ENCODE assay signal across 8 cellular contexts in genomic region chr6:140774080-140774505, GRCh38.
A peak's percentile ranks its signal among the peaks of the same experiment; 100 is the strongest.
DNase-seq lines count a peak whose midpoint lies in the region; ATAC-seq and TF ChIP-seq lines count a peak whose summit lies in the region.

No MANE protein-coding gene starts in this region.

- H3K9me3 Mint-ChIP-seq in activated CD8-positive, alpha-beta T cell treated with anti-CD3 and anti-CD28 coated beads for 36 hours = peaks cover 5% of the 10 kb centered on the region

- H3K9me3 ChIP-seq in liver (ENCODE audit: control insufficient read depth in 4 of 4, low read length in 3 of 4) (no peaks in the 10 kb centered on the region), Peyer's patch (no peaks in the 10 kb centered on the region), BE2C (no peaks in the 10 kb centered on the region)

- H3K4me3 Mint-ChIP-seq in activated CD8-positive, alpha-beta T cell treated with anti-CD3 and anti-CD28 coated beads for 36 hours = no peak overlapping the region

- TF ChIP-seq RAD21 in liver (IDR thresholded peaks at IDR 0.05) = no peak

- POLR2A ChIA-PET in activated CD8-positive, alpha-beta T cell treated with anti-CD3 and anti-CD28 coated beads for 36 hours (lab: Charles Lee) = interaction anchor here (0.5 to 0.6 kb wide), 2 partner anchors 669 to 1047 kb away, joined by 3 read pairs; no protein-coding TSS in a partner anchor

- intact Hi-C loops in activated CD8-positive, alpha-beta T cell treated with anti-CD3 and anti-CD28 coated beads for 36 hours (cut with micrococcal nuclease) = no loop called here
- intact Hi-C loops in lower leg skin (cut with DNase I; ENCODE audit: low total_unique reads) = no loop called here

- H3K4me1 Mint-ChIP-seq in activated CD8-positive, alpha-beta T cell treated with anti-CD3 and anti-CD28 coated beads for 36 hours (ENCODE audit: low read depth) = peaks cover 9% of the 10 kb centered on the region

- peaks cover 9% of the 10 kb centered on the region for H3K27me3 Mint-ChIP-seq in activated CD8-positive, alpha-beta T cell treated with anti-CD3 and anti-CD28 coated beads for 36 hours

- H3K27me3 ChIP-seq in liver (ENCODE audit: control insufficient read depth in 4 of 4, insufficient read depth in 4 of 4, low read length in 3 of 4) = no peaks in the 10 kb centered on the region
- no peaks in the 10 kb centered on the region for H3K27me3 ChIP-seq in Peyer's patch
- H3K27me3 ChIP-seq in BE2C = no peaks in the 10 kb centered on the region

- no peak for TF ChIP-seq POLR2A in lower leg skin (IDR thresholded peaks at IDR 0.05)
- no peak for TF ChIP-seq POLR2A in Peyer's patch (IDR thresholded peaks at IDR 0.05)

- no peak overlapping the region for H3K27ac ChIP-seq in liver (ENCODE audit: low read depth in 1 of 2, low read length in 2 of 2)
- no peak overlapping the region for H3K27ac ChIP-seq in Peyer's patch

- peak; percentile 82 for DNase-seq in ELR (ENCODE audit: low read depth)
- DNase-seq in activated CD8-positive, alpha-beta T cell treated with anti-CD3 and anti-CD28 coated beads for 36 hours = peak; percentile 3
- DNase-seq in lower leg skin (ENCODE audit: low spot score in 2 of 2) = no peak
- no peak for DNase-seq in Peyer's patch
- DNase-seq in BE2C = no peak

- no peak overlapping the region for H3K9ac ChIP-seq in liver (ENCODE audit: low read depth in 1 of 2, low read length in 2 of 2)

- WGBS in liver = 55% methylated on average over 3 of the region's 3 CpGs
- 37 to 42% methylated on average over 3 of the region's 3 CpGs for WGBS in lower leg skin, 2 donors

- H3K4me1 ChIP-seq in liver (ENCODE audit: control insufficient read depth in 4 of 4, insufficient read depth in 4 of 4, low read length in 3 of 4) (no peaks in the 10 kb centered on the region), Peyer's patch (peaks cover 0 to 11% (median 0%) of the 10 kb centered on the region in 4 donors), BE2C (no peaks in the 10 kb centered on the region)

- H3K36me3 Mint-ChIP-seq in activated CD8-positive, alpha-beta T cell treated with anti-CD3 and anti-CD28 coated beads for 36 hours (ENCODE audit: low read depth) = no peaks in the 10 kb centered on the region

- ATAC-seq in GM19468 (IDR thresholded peaks at IDR 0.05; ENCODE audit: extremely low read depth, unreplicated experiment) = peak; percentile 81
- ATAC-seq in HG03442 (IDR thresholded peaks at IDR 0.05; ENCODE audit: unreplicated experiment) = peak; percentile 100
- ATAC-seq in activated CD8-positive, alpha-beta T cell treated with anti-CD3 and anti-CD28 coated beads for 36 hours = peak; percentile 80

- CTCF ChIA-PET in activated CD8-positive, alpha-beta T cell treated with anti-CD3 and anti-CD28 coated beads for 36 hours (lab: Charles Lee) = no interaction called here

- TF ChIP-seq CTCF in activated CD8-positive, alpha-beta T cell treated with anti-CD3 and anti-CD28 coated beads for 36 hours (IDR thresholded peaks at IDR 0.05) = no peak
- TF ChIP-seq CTCF in liver (IDR thresholded peaks at IDR 0.05; ENCODE audit: low read depth, low read length, missing input control) (no peak), lower leg skin (IDR thresholded peaks at IDR 0.05) (no peak), Peyer's patch (IDR thresholded peaks at IDR 0.05) (no peak), BE2C (IDR thresholded peaks at IDR 0.05; ENCODE audit: low read depth, low read length) (no peak)

- H3K36me3 ChIP-seq in liver (ENCODE audit: control insufficient read depth in 4 of 4, insufficient read depth in 3 of 4, low read depth in 1 of 4, low read length in 3 of 4) = no peaks in the 10 kb centered on the region
- H3K36me3 ChIP-seq in Peyer's patch = no peaks in the 10 kb centered on the region
- no peaks in the 10 kb centered on the region for H3K36me3 ChIP-seq in BE2C

- H3K4me3 ChIP-seq in liver (ENCODE audit: low read depth in 1 of 3, low read length in 3 of 3) = no peak overlapping the region
- H3K4me3 ChIP-seq in lower leg skin (ENCODE audit: low read depth, poor library complexity, severe bottlenecking) = no peak overlapping the region
- H3K4me3 ChIP-seq in Peyer's patch = no peak overlapping the region
- no peak overlapping the region for H3K4me3 ChIP-seq in BE2C (ENCODE audit: low read depth, low read length)

- no peak overlapping the region for H3K27ac Mint-ChIP-seq in activated CD8-positive, alpha-beta T cell treated with anti-CD3 and anti-CD28 coated beads for 36 hours

TF ChIP-seq in liver, 16 proteins besides CTCF, POLR2A, EP300 and RAD21:
- TF ChIP-seq EGR1 (IDR thresholded peaks at IDR 0.05; ENCODE audit: low read depth in 2 of 2) = no peak
- peak; percentile 28 to 71 for TF ChIP-seq JUND (IDR thresholded peaks at IDR 0.05)

Comparison
In these comparisons a context has a peak if more than half of its experiments do, and no peak if none do; other contexts are left out.
1. DNase-seq: peak in ELR (single experiment) and activated CD8-positive, alpha-beta T cell treated with anti-CD3 and anti-CD28 coated beads for 36 hours (single experiment); none in lower leg skin (0 of 2), Peyer's patch (0 of 3) and BE2C (single experiment).
2. Peak in every context shown above with its lines, with median percentiles within 50 percentile points of each other: ATAC-seq.